Comparison of ENCODE assay signal across 17 cellular contexts in genomic region chr6:99130897-99131873, GRCh38.
DNase-seq lines count a peak whose midpoint lies in the region; ATAC-seq and TF ChIP-seq lines count a peak whose summit lies in the region.
"Had no signal": no experiment of that assay in that cellular context is flagged by ENCODE, and none has a peak within 500 bp of the region (broad histone marks: within the 10 kb centered on the region; RNA-seq: fewer than 3 reads in every experiment).

No MANE protein-coding gene starts in this region.

- dilution Hi-C loops in IMR-90 (cut with HindIII; ENCODE audit: low sequenced_read_pairs, unreplicated experiment), result no loop called here

- no peak for TF ChIP-seq POLR2A in IMR-90 (IDR thresholded peaks at IDR 0.05; ENCODE audit: low read depth, low read length)
- no peak for TF ChIP-seq POLR2A in gastrocnemius medialis (IDR thresholded peaks at IDR 0.05)

- no peaks in the 10 kb centered on the region for H3K36me3 ChIP-seq in IMR-90 (ENCODE audit: control insufficient read depth, insufficient read depth, low read length)
- H3K36me3 ChIP-seq in SJCRH30, result no peaks in the 10 kb centered on the region
- no peaks in the 10 kb centered on the region for H3K36me3 ChIP-seq in gastrocnemius medialis
- H3K36me3 ChIP-seq: BLaER1, Peyer's patch, right atrium auricular region had no signal

- no peak overlapping the region for H4K5ac ChIP-seq in IMR-90 (ENCODE audit: low read depth, low read length)

- DNase-seq in DMS 273 treated with DMSO at 0.1 percent for 48 hours (lab: John Stamatoyannopoulos, UW), result peak; percentile 65
- no peak for DNase-seq in IMR-90
- peak; percentile 65 to 87 for DNase-seq in SJCRH30
- DNase-seq in inferior parietal cortex (ENCODE audit: extremely low spot score), result peak; percentile 38
- no peak for DNase-seq in NCI-H2196 (lab: John Stamatoyannopoulos, UW; ENCODE audit: unreplicated experiment)
- DNase-seq in DMS79 treated with DMSO at 0.1 percent for 48 hours (lab: John Stamatoyannopoulos, UW), result no peak
- DNase-seq in gastrocnemius medialis, result no peak
- DNase-seq: activated B cell treated with CpG ODN at 0.5 μM for 24 hours; activated gamma-delta T cell; erythroblast; GM23248; mesenchymal stem cell; Peyer's patch; stimulated activated CD4-positive, alpha-beta T cell treated with anti-CD3 and anti-CD28 coated beads, Interleukin-2, amount 100 ng/mL, for 24 hours had no signal

- intact Hi-C loops in IMR-90 (cut with micrococcal nuclease) (no loop called here), gastrocnemius medialis (cut with DNase I; ENCODE audit: low total_unique reads) (no loop called here)

- H3K4me3 ChIP-seq in IMR-90 (ENCODE audit: insufficient read depth, low read depth, low read length) (no peak overlapping the region), SJCRH30 (no peak overlapping the region; the same call in 1 of the 2 replicates), gastrocnemius medialis (no peak overlapping the region)
- H3K4me3 ChIP-seq: BLaER1, GM12878, GM23248, Peyer's patch, right atrium auricular region had no signal

- no peaks in the 10 kb centered on the region for H3K79me1 ChIP-seq in IMR-90 (ENCODE audit: low read depth in 1 of 2, low read length in 2 of 2)

- no peaks in the 10 kb centered on the region for H4K20me1 ChIP-seq in IMR-90 (ENCODE audit: insufficient read depth, low read length)
- H4K20me1 ChIP-seq: BLaER1 had no signal

- no peaks in the 10 kb centered on the region for H3K27me3 ChIP-seq in IMR-90 (ENCODE audit: control insufficient read depth, insufficient read depth, low read length)
- H3K27me3 ChIP-seq in SJCRH30, result no peaks in the 10 kb centered on the region
- no peaks in the 10 kb centered on the region for H3K27me3 ChIP-seq in gastrocnemius medialis
- H3K27me3 ChIP-seq: BLaER1, Peyer's patch, right atrium auricular region had no signal

- H3K56ac ChIP-seq in IMR-90 (ENCODE audit: extremely low read depth, insufficient read depth, low read length), result no peak overlapping the region

- H2AK9ac ChIP-seq in IMR-90 (replicated peaks; ENCODE audit: low read depth, low read length, poor library complexity), result no peak overlapping the region

- no peak overlapping the region for H3K4me2 ChIP-seq in IMR-90 (ENCODE audit: low read depth, low read length)
- H3K4me2 ChIP-seq: BLaER1 had no signal

- no peak overlapping the region for H4K91ac ChIP-seq in IMR-90 (ENCODE audit: insufficient read depth, low read depth, low read length)

- in situ Hi-C loops in IMR-90 (cut with MboI; ENCODE audit: low sequenced_read_pairs), result no loop called here
- in situ Hi-C loops in gastrocnemius medialis (cut with MboI; ENCODE audit: low sequenced_read_pairs in 4 of 4), result no loop called here

- H3K4ac ChIP-seq in IMR-90 (ENCODE audit: low read depth, low read length), result no peak overlapping the region

- H2AK5ac ChIP-seq in IMR-90 (ENCODE audit: low read depth, low read length), result no peak overlapping the region

- no peak overlapping the region for H3K23ac ChIP-seq in IMR-90 (ENCODE audit: low read depth, low read length)

- no peak overlapping the region for H3K27ac ChIP-seq in IMR-90 (ENCODE audit: insufficient read depth, low read length)
- H3K27ac ChIP-seq in SJCRH30, result peak overlapping the region; percentile 77
- H3K27ac ChIP-seq in gastrocnemius medialis, result no peak overlapping the region
- H3K27ac ChIP-seq: BLaER1, GM23248, Peyer's patch, right atrium auricular region had no signal

- H3K9me3 ChIP-seq in IMR-90 (ENCODE audit: control insufficient read depth, insufficient read depth, low read length) (no peaks in the 10 kb centered on the region), SJCRH30 (replicated peaks) (no peaks in the 10 kb centered on the region), gastrocnemius medialis (no peaks in the 10 kb centered on the region)
- H3K9me3 ChIP-seq: BLaER1, Peyer's patch, right atrium auricular region had no signal

- TF ChIP-seq CTCF in IMR-90 (conservative IDR thresholded peaks at IDR 0.05; ENCODE audit: low read depth, low read length) (no peak), gastrocnemius medialis (IDR thresholded peaks at IDR 0.05 in 4 of 5, conservative IDR thresholded peaks at IDR 0.05 in 1 of 5) (no peak)

- H3K14ac ChIP-seq in IMR-90 (replicated peaks; ENCODE audit: low read depth, low read length), result no peak overlapping the region

- CTCF ChIA-PET in IMR-90 (lab: Yijun Ruan, JAX), result no interaction called here

- no peak overlapping the region for H2BK120ac ChIP-seq in IMR-90 (ENCODE audit: low read depth, low read length)

- POLR2A ChIA-PET in IMR-90 (lab: Charles Lee; ENCODE audit: unreplicated experiment), result interaction anchor here (0.6 kb wide), 1 partner anchor 15 kb away, joined by 3 read pairs; no protein-coding TSS in a partner anchor

- no peak overlapping the region for H2BK5ac ChIP-seq in IMR-90 (ENCODE audit: low read depth, low read length, poor library complexity, severe bottlenecking)

- ATAC-seq in IMR-90 (ENCODE audit: low read depth) (no peak), gastrocnemius medialis (no peak)
- ATAC-seq: GM12878 had no signal

- no TSS peak for BruUV-seq in IMR-90 (replicated peaks; lab: Mats Ljungman, UMichigan)

- no peak overlapping the region for H3K9ac ChIP-seq in IMR-90 (ENCODE audit: low read depth, low read length)
- H3K9ac ChIP-seq: BLaER1, GM23248 had no signal

- H2BK15ac ChIP-seq in IMR-90 (ENCODE audit: low read depth, low read length), result no peak overlapping the region

- H2AFZ ChIP-seq in IMR-90 (replicated peaks; ENCODE audit: low read length, poor library complexity), result no peak overlapping the region
- H2AFZ ChIP-seq: GM23248 had no signal

- 30% methylated on average over 2 of the region's 15 CpGs; no CpG with 5 or more reads in 1 of the 2 experiments for WGBS in IMR-90 (ENCODE audit: extremely low coverage in 2 of 2, insufficient read length in 1 of 2), 2 experiments

- H3K9me1 ChIP-seq in IMR-90 (ENCODE audit: insufficient read depth, low read length), result no peaks in the 10 kb centered on the region

- TF ChIP-seq RAD21 in IMR-90 (IDR thresholded peaks at IDR 0.05; ENCODE audit: low read length), result peak; percentile 12; the same call in 1 of the 2 replicates

- H3K18ac ChIP-seq in IMR-90 (ENCODE audit: low read depth, low read length), result no peak overlapping the region

- H2BK20ac ChIP-seq in IMR-90 (ENCODE audit: low read depth, low read length), result no peak overlapping the region

- no peak overlapping the region for H4K8ac ChIP-seq in IMR-90 (ENCODE audit: low read depth in 2 of 2, low read length in 2 of 2)

- H3K4me1 ChIP-seq in IMR-90 (ENCODE audit: control insufficient read depth, insufficient read depth, low read length) (no peaks in the 10 kb centered on the region), SJCRH30 (peaks cover 24% of the 10 kb centered on the region), gastrocnemius medialis (no peaks in the 10 kb centered on the region)
- H3K4me1 ChIP-seq: BLaER1, Peyer's patch, right atrium auricular region had no signal

TF ChIP-seq in IMR-90, 13 proteins besides CTCF, POLR2A, EP300 and RAD21:
- TF ChIP-seq RCOR1 (IDR thresholded peaks at IDR 0.05; ENCODE audit: insufficient replicate concordance, low read length), result no peak
- TF ChIP-seq MAFK (IDR thresholded peaks at IDR 0.05; ENCODE audit: low read depth, low read length), result no peak
- no peak for TF ChIP-seq USF2 (IDR thresholded peaks at IDR 0.05; ENCODE audit: low read depth, low read length)
- TF ChIP-seq MAZ (IDR thresholded peaks at IDR 0.05; ENCODE audit: borderline replicate concordance, low read depth, low read length), result no peak
- TF ChIP-seq MXI1 (IDR thresholded peaks at IDR 0.05; ENCODE audit: borderline replicate concordance, low read depth, low read length), result no peak
- no peak for TF ChIP-seq CHD1 (IDR thresholded peaks at IDR 0.05; ENCODE audit: low read depth, low read length)
- TF ChIP-seq NFE2L2 (IDR thresholded peaks at IDR 0.05; ENCODE audit: low read depth, low read length), result no peak
- TF ChIP-seq CEBPB (IDR thresholded peaks at IDR 0.05; ENCODE audit: low read depth, low read length), result no peak
- no peak for TF ChIP-seq RFX5 (IDR thresholded peaks at IDR 0.05; ENCODE audit: low read depth, low read length)
- TF ChIP-seq ELK1 (IDR thresholded peaks at IDR 0.05; ENCODE audit: borderline replicate concordance, low read depth, low read length), result no peak
- TF ChIP-seq FOS (IDR thresholded peaks at IDR 0.05; ENCODE audit: low read depth, low read length), result no peak
- TF ChIP-seq BHLHE40 (IDR thresholded peaks at IDR 0.05; ENCODE audit: low read depth, low read length), result no peak
- TF ChIP-seq SMC3 (IDR thresholded peaks at IDR 0.05; ENCODE audit: low read depth, low read length), result no peak

Comparison
In these comparisons a context has a peak if more than half of its experiments do, and no peak if none do; other contexts are left out.
1. DNase-seq: peak in DMS 273 treated with DMSO at 0.1 percent for 48 hours (single experiment), SJCRH30 (2 of 2) and inferior parietal cortex (single experiment); none in IMR-90 (single experiment), NCI-H2196 (single experiment), DMS79 treated with DMSO at 0.1 percent for 48 hours (single experiment) and gastrocnemius medialis (0 of 2).